In genomic region chr1:89823679-89824292, GRCh38 we compare ENCODE assay signal across 12 cellular contexts. TPM values are rescaled to one million over a fixed set of nuclear protein-coding genes. Genes with fewer than 3 reads are reported as not detected.
DNase-seq lines count a peak whose midpoint lies in the region; ATAC-seq and TF ChIP-seq lines count a peak whose summit lies in the region.
"Had no signal": no experiment of that assay in that cellular context is flagged by ENCODE, and none has a peak within 500 bp of the region (broad histone marks: within the 10 kb centered on the region; RNA-seq: fewer than 3 reads in every experiment).

No MANE protein-coding gene starts in this region.

- DNase-seq in MCF 10A (ENCODE audit: unreplicated experiment) (no peak), mammary epithelial cell (no peak), MV-4-11 (lab: John Stamatoyannopoulos, UW) (peak; percentile 31), choroid plexus epithelial cell (ENCODE audit: low read depth) (peak; percentile 46), H7 (no peak), left colon (no peak), Right ventricle myocardium inferior (ENCODE audit: missing footprints) (no peak)
- DNase-seq in stimulated activated naive CD8-positive, alpha-beta T cell treated with anti-CD3 and anti-CD28 coated beads, Interleukin-15, amount 100 ng/mL, for 72 hours, result no peak
- DNase-seq: activated CD8-positive, alpha-beta memory T cell treated with anti-CD3 and anti-CD28 coated beads, Interleukin-2, amount 50 U/mL, for 4 hours; NCI-H2081 had no signal

- no peaks in the 10 kb centered on the region for H3K27me3 Mint-ChIP-seq in MCF 10A (ENCODE audit: insufficient read depth, unreplicated experiment)
- H3K27me3 Mint-ChIP-seq in stimulated activated naive CD8-positive, alpha-beta T cell treated with anti-CD3 and anti-CD28 coated beads, Interleukin-15, amount 100 ng/mL, for 72 hours, result no peaks in the 10 kb centered on the region

- in situ Hi-C loops in mammary epithelial cell (cut with MboI; ENCODE audit: low sequenced_read_pairs in 2 of 2), result no loop called here

- intact Hi-C loops in MCF 10A (cut with micrococcal nuclease) (loop anchor here (5.0 kb wide), 2 partner anchors 64 to 174 kb away; partner anchors contain the start of gene ZNF326), mammary epithelial cell (cut with micrococcal nuclease) (loop anchor here (5.0 kb wide), 3 partner anchors 129 to 191 kb away; partner anchors contain the start of gene LRRC8C), left colon (cut with DNase I, micrococcal nuclease) (no loop called here), Right ventricle myocardium inferior (cut with DNase I) (loop anchor here (5.0 kb wide), 1 partner anchor 164 kb away; no protein-coding TSS in a partner anchor)

- WGBS in mammary epithelial cell (ENCODE audit: low coverage, missing lambda C conversion rate), result 80% methylated on average over 6 of the region's 6 CpGs

- H3K4me2 ChIP-seq in mammary epithelial cell (ENCODE audit: insufficient read depth, low read depth, low read length), result no peak overlapping the region

- no peaks in the 10 kb centered on the region for H3K9me3 ChIP-seq in mammary epithelial cell (replicated peaks; ENCODE audit: insufficient read depth, low read length)
- H3K9me3 ChIP-seq: breast epithelium had no signal

- H3K27ac Mint-ChIP-seq in MCF 10A (ENCODE audit: low read depth, unreplicated experiment), result peak overlapping the region; percentile 14
- H3K27ac Mint-ChIP-seq in stimulated activated naive CD8-positive, alpha-beta T cell treated with anti-CD3 and anti-CD28 coated beads, Interleukin-15, amount 100 ng/mL, for 72 hours, result peak overlapping the region in 1 of 2 donors; percentile 38

- POLR2A ChIA-PET in MCF 10A (lab: Yijun Ruan, JAX), result interaction anchor here (0.7 to 5.4 kb wide), 4 partner anchors 19 to 120 kb away, joined by 3 to 61 read pairs (median 4); no protein-coding TSS in a partner anchor

- no peaks in the 10 kb centered on the region for H3K79me2 ChIP-seq in mammary epithelial cell (ENCODE audit: insufficient read depth, low read length)

- no peak overlapping the region for H3K27ac ChIP-seq in mammary epithelial cell (ENCODE audit: insufficient read depth, low read depth, low read length)
- H3K27ac ChIP-seq: breast epithelium had no signal

- peak overlapping the region; percentile 89 for H3K4me3 Mint-ChIP-seq in MCF 10A (ENCODE audit: unreplicated experiment)
- H3K4me3 Mint-ChIP-seq in stimulated activated naive CD8-positive, alpha-beta T cell treated with anti-CD3 and anti-CD28 coated beads, Interleukin-15, amount 100 ng/mL, for 72 hours, result peak overlapping the region; percentile 50 to 56

- TF ChIP-seq CTCF in MCF 10A (IDR thresholded peaks at IDR 0.05; ENCODE audit: unreplicated experiment), result no peak
- no peak for TF ChIP-seq CTCF in mammary epithelial cell (conservative IDR thresholded peaks at IDR 0.05 in 1 of 2, IDR thresholded peaks at IDR 0.05 in 1 of 2; ENCODE audit: extremely low read depth in 1 of 2, insufficient read depth in 1 of 2, low read depth in 1 of 2, low read length in 2 of 2)
- no peak for TF ChIP-seq CTCF in choroid plexus epithelial cell (conservative IDR thresholded peaks at IDR 0.05; ENCODE audit: low read depth, low read length)

- no peak overlapping the region for H2AFZ ChIP-seq in mammary epithelial cell (ENCODE audit: low read depth, low read length)

- no TSS peak for BruUV-seq in MCF 10A (replicated peaks; lab: Mats Ljungman, UMichigan)
- no TSS peak for BruUV-seq in mammary epithelial cell (replicated peaks; lab: Mats Ljungman, UMichigan)

- peaks cover 29% of the 10 kb centered on the region for H3K4me1 ChIP-seq in mammary epithelial cell (ENCODE audit: insufficient read depth, low read length)
- H3K4me1 ChIP-seq: breast epithelium had no signal

- CTCF ChIA-PET in MCF 10A (lab: Yijun Ruan, JAX) (interaction anchor here (0.5 to 9.4 kb wide), 4 partner anchors 12 to 163 kb away, joined by 3 to 48 read pairs (median 7); no protein-coding TSS in a partner anchor), mammary epithelial cell (lab: Charles Lee; ENCODE audit: low non-redundant PET) (no interaction called here)

- H3K36me3 Mint-ChIP-seq in MCF 10A (ENCODE audit: insufficient read depth, unreplicated experiment), result no peaks in the 10 kb centered on the region

- ATAC-seq in stimulated activated naive CD8-positive, alpha-beta T cell treated with anti-CD3 and anti-CD28 coated beads, Interleukin-15, amount 100 ng/mL, for 72 hours, result no peak
- ATAC-seq in left colon (no peak), Right ventricle myocardium inferior (no peak)

- H3K4me1 Mint-ChIP-seq in MCF 10A (ENCODE audit: insufficient read depth, unreplicated experiment), result peaks cover 44% of the 10 kb centered on the region
- peaks cover 60% of the 10 kb centered on the region for H3K4me1 Mint-ChIP-seq in stimulated activated naive CD8-positive, alpha-beta T cell treated with anti-CD3 and anti-CD28 coated beads, Interleukin-15, amount 100 ng/mL, for 72 hours

- dilution Hi-C loops in mammary epithelial cell (cut with HindIII; ENCODE audit: low sequenced_read_pairs), result no loop called here

- H3K36me3 ChIP-seq in mammary epithelial cell (ENCODE audit: insufficient read depth, low read length) (no peaks in the 10 kb centered on the region), H7 (replicated peaks; ENCODE audit: control insufficient read depth, insufficient read depth, low read length) (no peaks in the 10 kb centered on the region; the same call in 1 of the 2 replicates)
- H3K36me3 ChIP-seq: breast epithelium had no signal

- no peaks in the 10 kb centered on the region for H3K9me3 Mint-ChIP-seq in MCF 10A (ENCODE audit: unreplicated experiment)
- no peaks in the 10 kb centered on the region for H3K9me3 Mint-ChIP-seq in stimulated activated naive CD8-positive, alpha-beta T cell treated with anti-CD3 and anti-CD28 coated beads, Interleukin-15, amount 100 ng/mL, for 72 hours

- H3K27me3 ChIP-seq in mammary epithelial cell (ENCODE audit: insufficient read depth, low read length), result no peaks in the 10 kb centered on the region
- H3K27me3 ChIP-seq in H7 (ENCODE audit: control insufficient read depth, insufficient read depth, low read length), result peaks cover 9% of the 10 kb centered on the region
- H3K27me3 ChIP-seq: breast epithelium had no signal

- no peaks in the 10 kb centered on the region for H4K20me1 ChIP-seq in mammary epithelial cell (ENCODE audit: insufficient read depth, low read length)

- H3K4me3 ChIP-seq in mammary epithelial cell (replicated peaks in 1 of 3; ENCODE audit: insufficient read depth in 1 of 3, low read depth in 2 of 3, low read length in 3 of 3) (no peak overlapping the region), choroid plexus epithelial cell (ENCODE audit: low read depth, low read length) (no peak overlapping the region), H7 (ENCODE audit: insufficient read depth, low read depth, low read length) (no peak overlapping the region)
- H3K4me3 ChIP-seq: breast epithelium, lung had no signal

- no peak overlapping the region for H3K9ac ChIP-seq in mammary epithelial cell (ENCODE audit: insufficient read depth, low read length)

RNA-seq across cellular contexts. Expression of gene LRRC8D, which starts 3.0 kb away (rescaled TPM):
- total RNA-seq in MCF 10A (2022) (42.0 and 43.7 TPM in 2 replicates), mammary epithelial cell (10 to 100 TPM; 39.5 to 47.7 TPM), left colon (10 to 100 TPM; 36.6 to 48.0 TPM), Right ventricle myocardium inferior (6.2 TPM)
- polyA plus RNA-seq in mammary epithelial cell, result 44.9 TPM
- polyA minus RNA-seq in mammary epithelial cell, result 20.7 TPM
- 44.9 and 46.7 TPM in 2 replicates for total RNA-seq in H7 (2014; rRNA removed; shearing (Covaris generic))

Comparison
In these comparisons a context has a peak if more than half of its experiments do, and no peak if none do; other contexts are left out.
1. DNase-seq: peak in MV-4-11 (single experiment) and choroid plexus epithelial cell (single experiment); none in MCF 10A (single experiment), mammary epithelial cell (single experiment), stimulated activated naive CD8-positive, alpha-beta T cell treated with anti-CD3 and anti-CD28 coated beads, Interleukin-15, amount 100 ng/mL, for 72 hours (0 of 2), H7 (single experiment), left colon (0 of 2) and Right ventricle myocardium inferior (single experiment).
2. intact Hi-C loops: an anchor here in MCF 10A (5.0 kb wide), mammary epithelial cell (5.0 kb wide) and Right ventricle myocardium inferior (5.0 kb wide); none called in left colon.